1 cellular context compared by ENCODE assay signal in genomic region chr1:224495861-224496260, GRCh38.
TF ChIP-seq lines count a peak whose summit lies in the region.

No MANE protein-coding gene starts in this region.

TF ChIP-seq in IMR-90, 13 proteins besides CTCF, POLR2A, EP300 and RAD21:
- no peak for TF ChIP-seq BHLHE40 (IDR thresholded peaks at IDR 0.05; ENCODE audit: low read depth, low read length)
- TF ChIP-seq SMC3 (IDR thresholded peaks at IDR 0.05; ENCODE audit: low read depth, low read length), result no peak
- TF ChIP-seq CEBPB (IDR thresholded peaks at IDR 0.05; ENCODE audit: low read depth, low read length), result no peak
TF ChIP-seq in IMR-90: peak in this region for 0.
